ENCODE assay signal across 4 cellular contexts in genomic region chr6:32012941-32013617, GRCh38. TPM values are rescaled to one million over a fixed set of nuclear protein-coding genes. Genes with fewer than 3 reads are reported as not detected.
"Had no signal": no experiment of that assay in that cellular context is flagged by ENCODE, and none has a peak within 500 bp of the region (broad histone marks: within the 10 kb centered on the region; RNA-seq: fewer than 3 reads in every experiment).

No MANE protein-coding gene starts in this region.

RNA-seq across cellular contexts. Expression of gene CYP21A2, which starts 25.1 kb away (rescaled TPM):
- total RNA-seq: bronchial epithelial cell, dermis microvascular lymphatic vessel endothelial cell, fibroblast of lung had no signal
- polyA plus RNA-seq: fibroblast of lung; naive thymus-derived CD4-positive, alpha-beta T cell had no signal

RNA-seq across cellular contexts. Expression of gene C4A, which starts 31.2 kb away (rescaled TPM):
- polyA plus RNA-seq: naive thymus-derived CD4-positive, alpha-beta T cell had no signal
